Comparison of ENCODE assay signal across 8 cellular contexts in genomic region chr16:57802635-57803412, GRCh38. TPM values are rescaled to one million over a fixed set of nuclear protein-coding genes. Genes with fewer than 3 reads are reported as not detected.
DNase-seq lines count a peak whose midpoint lies in the region; ATAC-seq, FAIRE-seq and TF ChIP-seq lines count a peak whose summit lies in the region.

No MANE protein-coding gene starts in this region.

- peak overlapping the region; percentile 82 to 84 for H3K4me2 ChIP-seq in H1 (ENCODE audit: insufficient read depth in 1 of 2, low read depth in 2 of 2, low read length in 2 of 2)

- H2BK12ac ChIP-seq in H1 (ENCODE audit: low read depth, low read length), result peak overlapping the region; percentile 100

- peak overlapping the region; percentile 88 for H2BK120ac ChIP-seq in H1 (replicated peaks; ENCODE audit: low read depth, low read length)

- ATAC-seq in GM18498 (IDR thresholded peaks at IDR 0.05; ENCODE audit: unreplicated experiment) (peak; percentile 29), Panc1 (peak; percentile 32), upper lobe of right lung (peak; percentile 1), GM18909 (IDR thresholded peaks at IDR 0.05; ENCODE audit: poor library complexity, unreplicated experiment) (no peak)

- no peak for DNase-seq in Panc1 (ENCODE audit: low read depth, low spot score)
- peak in 1 of 2 experiments; percentile 62 for DNase-seq in H1 (ENCODE audit: low read depth in 1 of 2, low spot score in 2 of 2)
- DNase-seq in midbrain (lab: John Stamatoyannopoulos, UW), result peak; percentile 85
- DNase-seq in upper lobe of right lung, result no peak
- DNase-seq in NCI-H128 (lab: John Stamatoyannopoulos, UW; ENCODE audit: unreplicated experiment), result no peak
- no peak for DNase-seq in NCI-H187 (lab: John Stamatoyannopoulos, UW)

- POLR2A ChIA-PET in Panc1 (lab: Charles Lee), result no interaction called here
- POLR2A ChIA-PET in H1 (lab: Charles Lee; ENCODE audit: partially characterized antibody), result interaction anchor here (1.1 to 1.6 kb wide), 2 partner anchors 26 to 36 kb away, joined by 3 to 4 read pairs; no protein-coding TSS in a partner anchor

- WGBS in H1 (ENCODE audit: extremely low coverage in 1 of 2, insufficient coverage in 1 of 2, insufficient read length in 1 of 2, insufficient replicate concordance in 2 of 2, low coverage in 1 of 2, low lambda C conversion rate in 2 of 2, missing lambda C conversion rate in 1 of 2), 2 experiments, result 24% methylated on average over 35 of the region's 35 CpGs; no CpG with 5 or more reads in 1 of the 2 experiments

- no peak overlapping the region for H3K14ac ChIP-seq in H1 (ENCODE audit: insufficient read length)

- TF ChIP-seq POLR2A in H1 (IDR thresholded peaks at IDR 0.05; ENCODE audit: control extremely low read depth in 1 of 2, low read depth in 2 of 2, low read length in 2 of 2), result no peak

- H4K8ac ChIP-seq in H1 (ENCODE audit: extremely low read depth, insufficient read depth, low read length), result peak overlapping the region; percentile 79

- no peak overlapping the region for H3K9ac ChIP-seq in H1 (replicated peaks in 1 of 4; ENCODE audit: extremely low read depth in 1 of 4, low read depth in 3 of 4, low read length in 3 of 4)

- no peak for FAIRE-seq in H1 (lab: Jason Lieb, UNC)

- H3K4me3 ChIP-seq in Panc1 (ENCODE audit: low read depth in 2 of 2, low read length in 2 of 2) (peak overlapping the region; percentile 54), H1 (ENCODE audit: extremely low read depth in 1 of 4, insufficient read depth in 2 of 4, low read depth in 3 of 4, low read length in 4 of 4) (peak overlapping the region; percentile 51 to 60 (median 59)), upper lobe of right lung (peak overlapping the region; percentile 68)

- H2AK5ac ChIP-seq in H1 (ENCODE audit: low read depth, low read length), result peak overlapping the region; percentile 88; the same call in 1 of the 2 replicates

- H3K79me1 ChIP-seq in H1 (ENCODE audit: low read depth, low read length), result no peaks in the 10 kb centered on the region; the same call in 1 of the 2 replicates

- H4K5ac ChIP-seq in H1 (ENCODE audit: insufficient read length, low read depth, low read length), result peak overlapping the region; percentile 57

- no peaks in the 10 kb centered on the region for H3K36me3 ChIP-seq in Panc1 (ENCODE audit: control insufficient read depth, insufficient read depth, low read length)
- no peaks in the 10 kb centered on the region for H3K36me3 ChIP-seq in H1 (ENCODE audit: control insufficient read depth in 2 of 4, insufficient read depth in 4 of 4, low read length in 3 of 4)
- no peaks in the 10 kb centered on the region for H3K36me3 ChIP-seq in upper lobe of right lung

- no peaks in the 10 kb centered on the region for H3K79me2 ChIP-seq in H1 (ENCODE audit: control insufficient read depth in 1 of 2, insufficient read depth in 2 of 2, low read length in 2 of 2)

- H3K18ac ChIP-seq in H1 (ENCODE audit: extremely low read depth, low read length), result peak overlapping the region; percentile 98

- intact Hi-C loops in Panc1 (cut with micrococcal nuclease; ENCODE audit: unreplicated experiment) (no loop called here), upper lobe of right lung (cut with DNase I) (no loop called here)

- TF ChIP-seq CTCF in Panc1 (IDR thresholded peaks at IDR 0.05) (no peak), H1 (IDR thresholded peaks at IDR 0.05; ENCODE audit: control extremely low read depth in 1 of 3, insufficient read depth in 1 of 3, low read depth in 1 of 3, low read length in 3 of 3) (no peak), upper lobe of right lung (IDR thresholded peaks at IDR 0.05) (no peak)

- H4K91ac ChIP-seq in H1 (replicated peaks; ENCODE audit: insufficient read length, low read length), result peak overlapping the region; percentile 94

- CTCF ChIA-PET in Panc1 (lab: Charles Lee) (no interaction called here), H1 (lab: Charles Lee; ENCODE audit: partially characterized antibody) (interaction anchor here (0.5 to 15.2 kb wide), 7 partner anchors 10 to 180 kb away, joined by 3 to 279 read pairs (median 4); no protein-coding TSS in a partner anchor)

- peak overlapping the region; percentile 62 for H3K4ac ChIP-seq in H1 (replicated peaks; ENCODE audit: insufficient read length, low read depth, low read length)

- peak overlapping the region; percentile 88; the same call in 1 of the 2 replicates for H2BK5ac ChIP-seq in H1 (ENCODE audit: low read depth, low read length)

- H3K27me3 ChIP-seq in Panc1 (ENCODE audit: control insufficient read depth, insufficient read depth, low read length) (no peaks in the 10 kb centered on the region), H1 (replicated peaks in 1 of 4; ENCODE audit: control insufficient read depth in 3 of 4, extremely low read depth in 1 of 4, insufficient read depth in 3 of 4, low read length in 3 of 4) (peaks cover 0 to 33% (median 24%) of the 10 kb centered on the region in 4 experiments; a peak in 6 of 7 replicates), upper lobe of right lung (no peaks in the 10 kb centered on the region)

- H3K56ac ChIP-seq in H1 (replicated peaks; ENCODE audit: insufficient read length, low read depth, low read length), result peak overlapping the region; percentile 62

- H2AFZ ChIP-seq in H1 (ENCODE audit: low read length), result peak overlapping the region; percentile 82

- peaks cover 14% of the 10 kb centered on the region for H3K23me2 ChIP-seq in H1 (ENCODE audit: low read depth, low read length)

- BruUV-seq in Panc1 (replicated peaks; lab: Mats Ljungman, UMichigan), result no TSS peak

- in situ Hi-C loops in Panc1 (cut with HindIII; ENCODE audit: low pct_unique_long_range_greater_than_20kb, low sequenced_read_pairs), result no loop called here

- H3K9me3 ChIP-seq in Panc1 (ENCODE audit: control insufficient read depth, insufficient read depth, low read depth, low read length), result no peaks in the 10 kb centered on the region
- no peaks in the 10 kb centered on the region for H3K9me3 ChIP-seq in H1 (ENCODE audit: insufficient read depth in 2 of 2, low read depth in 1 of 2, low read length in 1 of 2)
- no peaks in the 10 kb centered on the region for H3K9me3 ChIP-seq in upper lobe of right lung

- H4K20me1 ChIP-seq in H1 (replicated peaks in 1 of 2; ENCODE audit: control insufficient read depth in 1 of 2, insufficient read depth in 2 of 2, low read length in 2 of 2), result peaks cover 0 to 1% of the 10 kb centered on the region in 2 experiments

- H3K4me1 ChIP-seq in Panc1 (ENCODE audit: control insufficient read depth, insufficient read depth, low read length), result peaks cover 48% of the 10 kb centered on the region
- peaks cover 0 to 35% (median 25%) of the 10 kb centered on the region in 4 experiments; a peak in 6 of 7 replicates for H3K4me1 ChIP-seq in H1 (replicated peaks in 1 of 4; ENCODE audit: control insufficient read depth in 3 of 4, insufficient read depth in 4 of 4, low read length in 3 of 4)
- H3K4me1 ChIP-seq in upper lobe of right lung, result peaks cover 63% of the 10 kb centered on the region

- TF ChIP-seq RAD21 in H1 (IDR thresholded peaks at IDR 0.05 in 1 of 2, conservative IDR thresholded peaks at IDR 0.05 in 1 of 2; ENCODE audit: low read depth in 2 of 2, low read length in 2 of 2), result no peak

- H3K23ac ChIP-seq in H1 (ENCODE audit: insufficient read length), result no peak overlapping the region

- H3K27ac ChIP-seq in Panc1 (ENCODE audit: low read length) (peak overlapping the region; percentile 67), H1 (ENCODE audit: low read depth, low read length) (no peak overlapping the region), upper lobe of right lung (peak overlapping the region; percentile 92)

- no peak for TF ChIP-seq EP300 in H1 (IDR thresholded peaks at IDR 0.05; ENCODE audit: borderline replicate concordance in 1 of 2, low read depth in 2 of 2, low read length in 2 of 2)

- peak overlapping the region; percentile 99 for H2BK15ac ChIP-seq in H1 (ENCODE audit: low read length)

- H2BK20ac ChIP-seq in H1 (ENCODE audit: low read length), result peak overlapping the region; percentile 90

TF ChIP-seq in H1, 55 proteins besides CTCF, POLR2A, EP300 and RAD21 (continues in another document):
- TF ChIP-seq USF2 (IDR thresholded peaks at IDR 0.05; ENCODE audit: low read length), result no peak
- TF ChIP-seq MAX (IDR thresholded peaks at IDR 0.05), result peak; percentile 83
- peak; percentile 57; the same call in 1 of the 2 replicates for TF ChIP-seq BACH1 (IDR thresholded peaks at IDR 0.05; ENCODE audit: low read length)
- peak; percentile 53 for TF ChIP-seq E2F6 (IDR thresholded peaks at IDR 0.05)
- TF ChIP-seq TAF7 (optimal IDR thresholded peaks at IDR 0.05; ENCODE audit: borderline replicate concordance, low read depth, low read length), result no peak
- peak; percentile 79 for TF ChIP-seq KDM1A (IDR thresholded peaks at IDR 0.05; ENCODE audit: borderline replicate concordance, low read length)
- TF ChIP-seq CTBP2 (IDR thresholded peaks at IDR 0.05; ENCODE audit: borderline replicate concordance, insufficient read depth, insufficient read length, low read length), result no peak

RNA-seq across cellular contexts. Expression of gene KIFC3, which starts 0.5 kb away (rescaled TPM):
- total RNA-seq in Panc1 (2021; ENCODE audit: unreplicated experiment), result 51.5 TPM
- 79.0 TPM for polyA plus RNA-seq in Panc1 (2012; ENCODE audit: insufficient read length)
- 5.3 and 7.1 TPM in 2 replicates for total RNA-seq in H1 (2021; fragmentation: NEBNext Ultra II Directional; extraction: Animal tissue kit (Norgen Biotek cat#: 25700))
- polyA plus RNA-seq in H1 (2011; rRNA removed), result 2.1 and 3.8 TPM in 2 replicates
- 4.4 TPM for polyA plus RNA-seq in H1 (2011; cell fraction: cytosol; rRNA removed)
- 11.5 TPM for polyA plus RNA-seq in H1 (2011; cell fraction: nucleus; rRNA removed)
- 2.1 to 3.7 TPM (median 2.8 TPM) in 4 replicates for polyA plus RNA-seq in H1 (2012, experiment 1 of 2)
- 1.6 TPM for polyA plus RNA-seq in H1 (2012, experiment 2 of 2)
- polyA plus RNA-seq in H1 (2013, experiment 1 of 2), result 4.3 TPM
- 4.4 TPM for polyA plus RNA-seq in H1 (2013, experiment 2 of 2)
- 3.3 and 3.9 TPM in 2 replicates for polyA minus RNA-seq in H1 (2011; rRNA and poly(A)+ RNA removed)
- polyA minus RNA-seq in H1 (2011; cell fraction: cytosol; rRNA and poly(A)+ RNA removed), result 4.9 TPM
- 7.5 TPM for polyA minus RNA-seq in H1 (2011; cell fraction: nucleus; rRNA and poly(A)+ RNA removed)
- 99.1 TPM for total RNA-seq in upper lobe of right lung
